ENCODE assay signal across 8 cellular contexts in genomic region chr3:138417559-138417982, GRCh38.
DNase-seq lines count a peak whose midpoint lies in the region; ATAC-seq and TF ChIP-seq lines count a peak whose summit lies in the region.

No MANE protein-coding gene starts in this region.

- no peak overlapping the region for H3K4me3 ChIP-seq in AG04449 (ENCODE audit: low read depth, low read length)

- ATAC-seq in GM18861 (IDR thresholded peaks at IDR 0.05; ENCODE audit: unreplicated experiment), result peak; percentile 67
- ATAC-seq in HG03139 (IDR thresholded peaks at IDR 0.05; ENCODE audit: unreplicated experiment), result peak; percentile 85

- TF ChIP-seq CTCF in AG04449 (IDR thresholded peaks at IDR 0.05; ENCODE audit: insufficient read depth, low read length, missing control alignments), result peak; percentile 96

- POLR2A ChIA-PET in AG04449 (lab: Yijun Ruan, JAX), result no interaction called here

- CTCF ChIA-PET in AG04449 (lab: Yijun Ruan, JAX), result interaction anchor here (0.6 to 11.7 kb wide), 64 partner anchors 8 to 913 kb away, joined by 3 to 170 read pairs (median 4); partner anchors contain the start of genes ARMC8, CEP70, DBR1 and ESYT3

- DNase-seq in AG04449 (ENCODE audit: low read depth, low spot score) (no peak), NCI-H345 (lab: John Stamatoyannopoulos, UW) (peak; percentile 70), kidney tubule cell (ENCODE audit: low spot score) (peak; percentile 83)
- peak; percentile 4 to 43 (median 18) for DNase-seq in activated CD4-positive, CD25-positive, alpha-beta regulatory T cell (lab: John Stamatoyannopoulos, UW)
- DNase-seq in central memory CD4-positive, alpha-beta T cell, result peak; percentile 39
- DNase-seq in stimulated activated CD4-positive, alpha-beta T cell treated with anti-CD3 and anti-CD28 coated beads, Interleukin-2, amount 100 ng/mL, for 24 hours, result peak; percentile 68 to 70
